ENCODE assay signal across 9 cellular contexts in genomic region chr1:235074335-235075120, GRCh38. TPM values are rescaled to one million over a fixed set of nuclear protein-coding genes. Genes with fewer than 3 reads are reported as not detected.
DNase-seq lines count a peak whose midpoint lies in the region; ATAC-seq, FAIRE-seq and TF ChIP-seq lines count a peak whose summit lies in the region.
"Had no signal": no experiment of that assay in that cellular context is flagged by ENCODE, and none has a peak within 500 bp of the region (broad histone marks: within the 10 kb centered on the region; RNA-seq: fewer than 3 reads in every experiment).

No MANE protein-coding gene starts in this region.

- H3K4me1 ChIP-seq in gastroesophageal sphincter, result peaks cover 3 to 69% (median 31%) of the 10 kb centered on the region in 3 donors

- peak overlapping the region; percentile 78 to 91 for H3K4me3 Mint-ChIP-seq in activated T-cell treated with anti-CD3 and anti-CD28 coated beads, Interleukin-2, amount 50 U/mL, for 72 hours

- TF ChIP-seq POLR2A in GM18526 (IDR thresholded peaks at IDR 0.05; ENCODE audit: extremely low read depth, insufficient read length) (peak; percentile 17), gastroesophageal sphincter (IDR thresholded peaks at IDR 0.05) (no peak)

- TF ChIP-seq CTCF in gastroesophageal sphincter (IDR thresholded peaks at IDR 0.05) (no peak), D721Med (IDR thresholded peaks at IDR 0.05; ENCODE audit: insufficient read depth, missing control alignments) (no peak)

- no peak for FAIRE-seq in D721Med (lab: Jason Lieb, UNC)
- FAIRE-seq: GM18507 had no signal

- peak overlapping the region; percentile 78 to 91 (median 85) for H3K27ac ChIP-seq in gastroesophageal sphincter

- DNase-seq in A172 (ENCODE audit: low spot score), result peak; percentile 67
- peak; percentile 98 for DNase-seq in NCI-H69 (lab: John Stamatoyannopoulos, UW)
- DNase-seq in activated T-cell treated with anti-CD3 and anti-CD28 coated beads, Interleukin-2, amount 50 U/mL, for 72 hours, result peak; percentile 64 to 67
- peak; percentile 60 for DNase-seq in pons (ENCODE audit: low spot score)
- no peak for DNase-seq in D721Med (ENCODE audit: insufficient read length, low spot score)

- no peaks in the 10 kb centered on the region for H3K27me3 ChIP-seq in gastroesophageal sphincter

- ATAC-seq in HG03064 (IDR thresholded peaks at IDR 0.05; ENCODE audit: low read depth, unreplicated experiment) (peak; percentile 39), gastroesophageal sphincter (peak; percentile 14)
- ATAC-seq in activated T-cell treated with anti-CD3 and anti-CD28 coated beads, Interleukin-2, amount 50 U/mL, for 72 hours (replicated peaks in 1 of 2), result peak; percentile 54 to 67

- TF ChIP-seq EP300 in gastroesophageal sphincter (IDR thresholded peaks at IDR 0.05), result no peak

- H3K36me3 ChIP-seq in gastroesophageal sphincter, result no peaks in the 10 kb centered on the region

- peaks cover 0 to 2% of the 10 kb centered on the region in 2 donors for H3K36me3 Mint-ChIP-seq in activated T-cell treated with anti-CD3 and anti-CD28 coated beads, Interleukin-2, amount 50 U/mL, for 72 hours (ENCODE audit: insufficient read depth in 2 of 2)

- no peaks in the 10 kb centered on the region for H3K27me3 Mint-ChIP-seq in activated T-cell treated with anti-CD3 and anti-CD28 coated beads, Interleukin-2, amount 50 U/mL, for 72 hours (ENCODE audit: low read depth)

- no peaks in the 10 kb centered on the region for H3K9me3 Mint-ChIP-seq in activated T-cell treated with anti-CD3 and anti-CD28 coated beads, Interleukin-2, amount 50 U/mL, for 72 hours

- H3K9me3 ChIP-seq in gastroesophageal sphincter, result no peaks in the 10 kb centered on the region

- H3K4me3 ChIP-seq in gastroesophageal sphincter, result no peak overlapping the region

- 0% methylated on average over 3 of the region's 17 CpGs for WGBS in gastroesophageal sphincter (ENCODE audit: low coverage in 1 of 2), 2 donors

- H3K27ac Mint-ChIP-seq in activated T-cell treated with anti-CD3 and anti-CD28 coated beads, Interleukin-2, amount 50 U/mL, for 72 hours, result peak overlapping the region; percentile 98

- H3K4me1 Mint-ChIP-seq in activated T-cell treated with anti-CD3 and anti-CD28 coated beads, Interleukin-2, amount 50 U/mL, for 72 hours (ENCODE audit: low read depth), result peaks cover 11% of the 10 kb centered on the region

RNA-seq across cellular contexts. Expression of gene TOMM20, which starts 54.1 kb away (rescaled TPM):
- total RNA-seq in A172 (2014; rRNA removed; shearing (Covaris generic)), result 151 and 161 TPM in 2 replicates
- 100 to 1,000 TPM; 140 to 154 TPM for total RNA-seq in activated T-cell treated with anti-CD3 and anti-CD28 coated beads, Interleukin-2, amount 50 U/mL, for 72 hours
- total RNA-seq in gastroesophageal sphincter, result 100 to 1,000 TPM in 2 of 4 donors, 10 to 100 TPM in 2; 57.8 to 111 (median 99.1) TPM
